Comparison of ENCODE assay signal across 8 cellular contexts in genomic region chr2:191677091-191677645, GRCh38. TPM values are rescaled to one million over a fixed set of nuclear protein-coding genes. Genes with fewer than 3 reads are reported as not detected.
A peak's percentile ranks its signal among the peaks of the same experiment; 100 is the strongest.
DNase-seq lines count a peak whose midpoint lies in the region; ATAC-seq and TF ChIP-seq lines count a peak whose summit lies in the region.

No MANE protein-coding gene starts in this region.

- H3K27me3 Mint-ChIP-seq in activated T-helper 2 cell treated with anti-CD3 and anti-CD28 coated beads, Interferon-gamma antibody, Interleukin-2, Interleukin-4, amounts not matched to agents 10 μg/mL and 5 μg/mL and 100 μg/mL, durations not matched to agents 14 hours and 24 hours and 36 hours (ENCODE audit: low read depth), result no peaks in the 10 kb centered on the region
- peaks cover 5% of the 10 kb centered on the region for H3K27me3 Mint-ChIP-seq in glutamatergic neuron (ENCODE audit: unreplicated experiment)

- WGBS in ovary, 3 donors, result 2 to 6% (median 4%) methylated on average over 6 of the region's 6 CpGs

- no peak for TF ChIP-seq POLR2A in ovary (IDR thresholded peaks at IDR 0.05)

- peaks cover 38% of the 10 kb centered on the region for H3K36me3 Mint-ChIP-seq in activated T-helper 2 cell treated with anti-CD3 and anti-CD28 coated beads, Interferon-gamma antibody, Interleukin-2, Interleukin-4, amounts not matched to agents 10 μg/mL and 5 μg/mL and 100 μg/mL, durations not matched to agents 14 hours and 24 hours and 36 hours (ENCODE audit: low read depth)
- no peaks in the 10 kb centered on the region for H3K36me3 Mint-ChIP-seq in glutamatergic neuron (ENCODE audit: unreplicated experiment)

- H3K27ac ChIP-seq in ovary, result peak overlapping the region; percentile 30 to 91

- H3K9me3 ChIP-seq in ovary, result no peaks in the 10 kb centered on the region

- peaks cover 4% of the 10 kb centered on the region for H3K4me1 ChIP-seq in ovary (ENCODE audit: insufficient read depth)

- peaks cover 47% of the 10 kb centered on the region for H3K4me1 Mint-ChIP-seq in activated T-helper 2 cell treated with anti-CD3 and anti-CD28 coated beads, Interferon-gamma antibody, Interleukin-2, Interleukin-4, amounts not matched to agents 10 μg/mL and 5 μg/mL and 100 μg/mL, durations not matched to agents 14 hours and 24 hours and 36 hours (ENCODE audit: low read depth)
- H3K4me1 Mint-ChIP-seq in glutamatergic neuron (ENCODE audit: low read depth, unreplicated experiment), result peaks cover 8% of the 10 kb centered on the region

- peak overlapping the region; percentile 99 for H3K27ac Mint-ChIP-seq in activated T-helper 2 cell treated with anti-CD3 and anti-CD28 coated beads, Interferon-gamma antibody, Interleukin-2, Interleukin-4, amounts not matched to agents 10 μg/mL and 5 μg/mL and 100 μg/mL, durations not matched to agents 14 hours and 24 hours and 36 hours
- H3K27ac Mint-ChIP-seq in glutamatergic neuron (ENCODE audit: unreplicated experiment), result peak overlapping the region; percentile 98

- ATAC-seq in HG02798 (IDR thresholded peaks at IDR 0.05; ENCODE audit: poor library complexity, unreplicated experiment), result peak; percentile 24

- intact Hi-C loops in activated T-helper 2 cell treated with anti-CD3 and anti-CD28 coated beads, Interferon-gamma antibody, Interleukin-2, Interleukin-4, amounts not matched to agents 10 μg/mL and 5 μg/mL and 100 μg/mL, durations not matched to agents 14 hours and 24 hours and 36 hours (cut with micrococcal nuclease), result loop anchor here (1.0 to 5.0 kb wide), 5 partner anchors 485 to 795 kb away; partner anchors contain the start of gene STAT4
- intact Hi-C loops in ovary (cut with DNase I), result no loop called here

- H3K9me3 Mint-ChIP-seq in activated T-helper 2 cell treated with anti-CD3 and anti-CD28 coated beads, Interferon-gamma antibody, Interleukin-2, Interleukin-4, amounts not matched to agents 10 μg/mL and 5 μg/mL and 100 μg/mL, durations not matched to agents 14 hours and 24 hours and 36 hours, result peaks cover 11% of the 10 kb centered on the region
- H3K9me3 Mint-ChIP-seq in glutamatergic neuron (ENCODE audit: unreplicated experiment), result peaks cover 5% of the 10 kb centered on the region

- no peaks in the 10 kb centered on the region for H3K36me3 ChIP-seq in ovary

- H3K27me3 ChIP-seq in ovary, result no peaks in the 10 kb centered on the region

- peak overlapping the region; percentile 70 for H3K4me3 ChIP-seq in ovary

- H3K4me3 Mint-ChIP-seq in activated T-helper 2 cell treated with anti-CD3 and anti-CD28 coated beads, Interferon-gamma antibody, Interleukin-2, Interleukin-4, amounts not matched to agents 10 μg/mL and 5 μg/mL and 100 μg/mL, durations not matched to agents 14 hours and 24 hours and 36 hours (ENCODE audit: low read depth), result peak overlapping the region; percentile 84
- peak overlapping the region; percentile 95 for H3K4me3 Mint-ChIP-seq in glutamatergic neuron (ENCODE audit: unreplicated experiment)

- TF ChIP-seq CTCF in glutamatergic neuron (IDR thresholded peaks at IDR 0.05; ENCODE audit: partially characterized antibody, unreplicated experiment) (no peak), ovary (IDR thresholded peaks at IDR 0.05) (no peak)

- peak; percentile 2 to 21 for DNase-seq in activated CD8-positive, alpha-beta memory T cell treated with anti-CD3 and anti-CD28 coated beads for 4 hours (ENCODE audit: low read depth in 2 of 2)
- no peak for DNase-seq in activated CD8-positive, alpha-beta memory T cell treated with anti-CD3 and anti-CD28 coated beads, Interleukin-2, amount 50 U/mL, for 48 hours
- DNase-seq in NCI-H748 (lab: John Stamatoyannopoulos, UW; ENCODE audit: unreplicated experiment) (peak; percentile 56), glutamatergic neuron (no peak), ovary (no peak), HPDE6-E6E7 (ENCODE audit: extremely low spot score) (no peak)
- DNase-seq in activated T-helper 2 cell treated with anti-CD3 and anti-CD28 coated beads, Interferon-gamma antibody, Interleukin-2, Interleukin-4, amounts not matched to agents 10 μg/mL and 5 μg/mL and 100 μg/mL, durations not matched to agents 14 hours and 24 hours and 36 hours (ENCODE audit: low spot score), result no peak

- TF ChIP-seq EP300 in ovary (IDR thresholded peaks at IDR 0.05), result no peak

RNA-seq across cellular contexts. Expression of gene NABP1, which starts 0.8 kb away (rescaled TPM):
- 39.9 and 40.0 TPM in 2 replicates for total RNA-seq in activated T-helper 2 cell treated with anti-CD3 and anti-CD28 coated beads, Interferon-gamma antibody, Interleukin-2, Interleukin-4, amounts not matched to agents 10 μg/mL and 5 μg/mL and 100 μg/mL, durations not matched to agents 14 hours and 24 hours and 36 hours
- 13.0 TPM for total RNA-seq in glutamatergic neuron (ENCODE audit: unreplicated experiment)
- 10 to 100 TPM; 11.4 to 17.6 (median 13.4) TPM for total RNA-seq in ovary
- polyA plus RNA-seq in ovary, result 10 to 100 TPM in 1 of 2 donors, 1 to 10 TPM in 1; 5.3 to 19.1 TPM

Comparison
In these comparisons a context has a peak if more than half of its experiments do, and no peak if none do; other contexts are left out.
1. DNase-seq: peak in activated CD8-positive, alpha-beta memory T cell treated with anti-CD3 and anti-CD28 coated beads for 4 hours (2 of 2) and NCI-H748 (single experiment); none in activated CD8-positive, alpha-beta memory T cell treated with anti-CD3 and anti-CD28 coated beads, Interleukin-2, amount 50 U/mL, for 48 hours (single experiment), activated T-helper 2 cell treated with anti-CD3 and anti-CD28 coated beads, Interferon-gamma antibody, Interleukin-2, Interleukin-4, amounts not matched to agents 10 μg/mL and 5 μg/mL and 100 μg/mL, durations not matched to agents 14 hours and 24 hours and 36 hours (single experiment), glutamatergic neuron (single experiment), ovary (0 of 5) and HPDE6-E6E7 (single experiment).